Comparison of ENCODE assay signal across 1 cellular context in genomic region chr7:972670-973309, GRCh38.
A peak's percentile ranks its signal among the peaks of the same experiment; 100 is the strongest.
TF ChIP-seq lines count a peak whose summit lies in the region.

No MANE protein-coding gene starts in this region.

TF ChIP-seq in HepG2, 621 proteins besides CTCF, POLR2A, EP300 and RAD21 (continued from another document):
- TF ChIP-seq PAXIP1 (CRISPR knock-in tag; conservative IDR thresholded peaks at IDR 0.05): peak; percentile 62; the same call in 1 of the 2 replicates
- TF ChIP-seq PITX1 (CRISPR knock-in tag; IDR thresholded peaks at IDR 0.05): no peak
- no peak for TF ChIP-seq SOX13 (IDR thresholded peaks at IDR 0.05)
- peak in 1 of 2 experiments; percentile 86; a peak in 2 of 4 replicates for TF ChIP-seq SOX13 (CRISPR knock-in tag; conservative IDR thresholded peaks at IDR 0.05 in 1 of 2, IDR thresholded peaks at IDR 0.05 in 1 of 2)
- peak; percentile 69 for TF ChIP-seq FOXP4 (CRISPR knock-in tag; IDR thresholded peaks at IDR 0.05)
- TF ChIP-seq ATF4 (CRISPR knock-in tag; IDR thresholded peaks at IDR 0.05): peak in 1 of 2 experiments; percentile 53; a peak in 2 of 4 replicates
- TF ChIP-seq THRA (CRISPR knock-in tag; IDR thresholded peaks at IDR 0.05; ENCODE audit: borderline replicate concordance): peak; percentile 46; the same call in 1 of the 2 replicates
- peak; percentile 86 for TF ChIP-seq BCL6 (CRISPR knock-in tag; IDR thresholded peaks at IDR 0.05)
- TF ChIP-seq FOXA3 (CRISPR knock-in tag; IDR thresholded peaks at IDR 0.05): peak; percentile 56; the same call in 1 of the 2 replicates
- no peak for TF ChIP-seq ZNF33A (CRISPR knock-in tag; IDR thresholded peaks at IDR 0.05; ENCODE audit: borderline replicate concordance)
